ENCODE assay signal across 1 cellular context in genomic region chr4:41204400-41204978, GRCh38.
A peak's percentile ranks its signal among the peaks of the same experiment; 100 is the strongest.
TF ChIP-seq lines count a peak whose summit lies in the region.

No MANE protein-coding gene starts in this region.

TF ChIP-seq in GM12878, 131 proteins besides CTCF, POLR2A, EP300 and RAD21:
- TF ChIP-seq MLLT1 (IDR thresholded peaks at IDR 0.05) = 0 out of 2 replicates have a peak, but pooled peaks have one; percentile 46
- TF ChIP-seq RELA (IDR thresholded peaks at IDR 0.05; ENCODE audit: borderline replicate concordance, partially characterized antibody) = no peak
